In genomic region chr14:36467332-36467731, GRCh38 we compare ENCODE assay signal across 22 cellular contexts. TPM values are rescaled to one million over a fixed set of nuclear protein-coding genes. Genes with fewer than 3 reads are reported as not detected.
DNase-seq lines count a peak whose midpoint lies in the region; ATAC-seq and TF ChIP-seq lines count a peak whose summit lies in the region.
"Had no signal": no experiment of that assay in that cellular context is flagged by ENCODE, and none has a peak within 500 bp of the region (broad histone marks: within the 10 kb centered on the region; RNA-seq: fewer than 3 reads in every experiment).

No MANE protein-coding gene starts in this region.

- H3K36me3 ChIP-seq in PC-3 (ENCODE audit: low read depth, low read length), result no peaks in the 10 kb centered on the region
- H3K36me3 ChIP-seq in RWPE2 (ENCODE audit: low read depth), result no peaks in the 10 kb centered on the region

- DNase-seq in PC-3 (peak; percentile 35), RWPE2 (ENCODE audit: low spot score) (no peak), epithelial cell of esophagus (ENCODE audit: low read depth) (peak; percentile 44), kidney tubule cell (ENCODE audit: low spot score) (peak; percentile 16), NCI-H128 (lab: John Stamatoyannopoulos, UW; ENCODE audit: unreplicated experiment) (no peak), AML-193 (lab: John Stamatoyannopoulos, UW) (no peak)
- DNase-seq: 8988T; ACHN; C1 segment of cervical spinal cord; Calu3; CD4-positive, alpha-beta memory T cell; COR-L47; DMS53; DMS79 treated with DMSO at 0.1 percent for 48 hours; GF-D8; GM23248; H7; HCEC 1CT had no signal

- peaks cover 86% of the 10 kb centered on the region for H3K27me3 ChIP-seq in PC-3 (ENCODE audit: low read length)
- peaks cover 53% of the 10 kb centered on the region for H3K27me3 ChIP-seq in RWPE2 (ENCODE audit: insufficient read depth, poor library complexity, severe bottlenecking)

- H2AFZ ChIP-seq in PC-3 (ENCODE audit: low read length), result no peak overlapping the region
- H2AFZ ChIP-seq: GM23248 had no signal

- H3K4me1 ChIP-seq in PC-3 (ENCODE audit: insufficient read depth, low read length) (no peaks in the 10 kb centered on the region), RWPE2 (ENCODE audit: insufficient read depth, poor library complexity, severe bottlenecking) (no peaks in the 10 kb centered on the region)
- H3K4me1 ChIP-seq: A549 had no signal

- no peaks in the 10 kb centered on the region for H3F3A ChIP-seq in PC-3 (ENCODE audit: low read length, unreplicated experiment)

- ATAC-seq in PC-3, result no peak
- peak; percentile 52; the same call in 1 of the 3 replicates for ATAC-seq in RWPE2 (ENCODE audit: low read depth)
- no peak for ATAC-seq in GM21723 (IDR thresholded peaks at IDR 0.05; ENCODE audit: unreplicated experiment)
- ATAC-seq: A549 had no signal

- BruUV-seq in PC-3 (replicated peaks; lab: Mats Ljungman, UMichigan), result no TSS peak

- CTCF ChIA-PET in PC-3 (lab: Charles Lee), result no interaction called here

- H3K27ac ChIP-seq in PC-3 (ENCODE audit: low read length) (no peak overlapping the region), RWPE2 (ENCODE audit: poor library complexity, severe bottlenecking) (no peak overlapping the region)
- H3K27ac ChIP-seq: A549, GM23248 had no signal

- no peak overlapping the region for H3K4me2 ChIP-seq in PC-3 (ENCODE audit: low read length)
- H3K4me2 ChIP-seq: A549 had no signal

- no peak overlapping the region for H3K9ac ChIP-seq in PC-3 (ENCODE audit: low read length)
- H3K9ac ChIP-seq: GM23248 had no signal

- no peaks in the 10 kb centered on the region for H3K9me2 ChIP-seq in PC-3 (replicated peaks; ENCODE audit: low read length)

- intact Hi-C loops in PC-3 (cut with micrococcal nuclease), result no loop called here

- no peaks in the 10 kb centered on the region for H3K79me2 ChIP-seq in PC-3 (ENCODE audit: low read length)

- H4K20me1 ChIP-seq in PC-3 (ENCODE audit: low read length), result no peaks in the 10 kb centered on the region

- POLR2A ChIA-PET in PC-3 (lab: Charles Lee; ENCODE audit: unreplicated experiment), result interaction anchor here (0.6 kb wide), 1 partner anchor 387 kb away, joined by 4 read pairs; no protein-coding TSS in a partner anchor

- H3K9me3 ChIP-seq in PC-3 (ENCODE audit: low read length) (no peaks in the 10 kb centered on the region), RWPE2 (ENCODE audit: severe bottlenecking) (no peaks in the 10 kb centered on the region)

- no peak overlapping the region for H3K4me3 ChIP-seq in PC-3 (ENCODE audit: low read length)
- H3K4me3 ChIP-seq in RWPE2 (ENCODE audit: severe bottlenecking), result no peak overlapping the region
- H3K4me3 ChIP-seq in epithelial cell of esophagus (ENCODE audit: low read length), result no peak overlapping the region
- H3K4me3 ChIP-seq: A549, GM23248 had no signal

- no peak for TF ChIP-seq CTCF in PC-3 (conservative IDR thresholded peaks at IDR 0.05; ENCODE audit: low read depth, low read length)
- TF ChIP-seq CTCF in RWPE2 (IDR thresholded peaks at IDR 0.05; ENCODE audit: poor library complexity, severe bottlenecking), result no peak
- TF ChIP-seq CTCF in epithelial cell of esophagus (IDR thresholded peaks at IDR 0.05; ENCODE audit: insufficient read depth, low read depth, low read length, missing control alignments), result no peak

RNA-seq across cellular contexts. Expression of gene NKX2-1, which starts 52.7 kb away (rescaled TPM):
- total RNA-seq in PC-3 (2014; rRNA removed), result not detected in 2 replicates
- total RNA-seq: Calu3; CD4-positive, alpha-beta memory T cell; G401; GM23248; H1 had no signal

Comparison
In these comparisons a context has a peak if more than half of its experiments do, and no peak if none do; other contexts are left out.
1. DNase-seq: peak in PC-3 (single experiment), epithelial cell of esophagus (single experiment) and kidney tubule cell (single experiment); none in RWPE2 (single experiment), NCI-H128 (single experiment) and AML-193 (0 of 2).